ENCODE assay signal across 29 cellular contexts in genomic region chr14:30719137-30719536, GRCh38.
"Had no signal": no experiment of that assay in that cellular context is flagged by ENCODE, and none has a peak within 500 bp of the region (broad histone marks: within the 10 kb centered on the region; RNA-seq: fewer than 3 reads in every experiment).

No MANE protein-coding gene starts in this region.

- DNase-seq: naive B cell; naive thymus-derived CD8-positive, alpha-beta T cell; nephron progenitor cell; nucleus accumbens; pancreas; posterior cingulate gyrus; psoas muscle; right cardiac atrium; spleen; stimulated activated CD4-positive, alpha-beta T cell treated with anti-CD3 and anti-CD28 coated beads, Interleukin-12 subunit alpha, Interleukin-12 subunit beta, amount 100 ng/mL, for 4 hours; stimulated activated CD4-positive, alpha-beta T cell treated with anti-CD3 and anti-CD28 coated beads, Interleukin-1b, Interleukin-23, amount 100 ng/mL, for 48 hours; stimulated activated CD4-positive, alpha-beta T cell treated with anti-CD3 and anti-CD28 coated beads, Interleukin-4, amount 100 ng/mL, for 1 hour; stimulated activated CD4-positive, alpha-beta T cell treated with anti-CD3 and anti-CD28 coated beads, Interleukin-4, amount 100 ng/mL, for 4 hours; stimulated activated CD8-positive, alpha-beta memory T cell treated with anti-CD3 and anti-CD28 coated beads, Interleukin-4, amount 100 ng/mL, for 48 hours; stimulated activated naive CD4-positive, alpha-beta T cell; stimulated activated naive CD8-positive, alpha-beta T cell treated with anti-CD3 and anti-CD28 coated beads, Interleukin-15, amount 100 ng/mL, for 72 hours; stimulated activated naive CD8-positive, alpha-beta T cell treated with anti-CD3 and anti-CD28 coated beads, Interleukin-15, Interleukin-2, amounts not matched to agents 100 U/mL and 50 U/mL, for 24 hours; thyroid gland; trophoblast cell; upper lobe of left lung; uterus had no signal

- H3K4me3 ChIP-seq: pancreas, psoas muscle, skin epidermis, smooth muscle cell, spleen, thoracic aorta, thyroid gland, tibial nerve, upper lobe of left lung, uterus had no signal

- H3K36me3 ChIP-seq: pancreas, uterus had no signal

- H3K4me2 ChIP-seq: smooth muscle cell had no signal

- H3K27me3 ChIP-seq: neutrophil, pancreas, spleen, thyroid gland, tibial nerve, upper lobe of left lung, uterus had no signal

- ATAC-seq: naive thymus-derived CD8-positive, alpha-beta T cell; natural killer cell treated with Interleukin-12 subunit alpha and Interleukin-12 subunit beta and Interleukin-15 and Interleukin-18, amount 100 ng/mL, for 72 hours; pancreas; psoas muscle; right cardiac atrium; sciatic nerve; stimulated activated memory B cell treated with anti-CD40 and anti-IgM and Interleukin-4, amounts not matched to agents 10 μg/mL and 1 μg/mL and 100 μg/mL, for 72 hours; stimulated activated naive CD8-positive, alpha-beta T cell treated with anti-CD3 and anti-CD28 coated beads, Interleukin-15, amount 100 ng/mL, for 72 hours; stimulated activated naive CD8-positive, alpha-beta T cell treated with anti-CD3 and anti-CD28 coated beads, Interleukin-15, Interleukin-2, amounts not matched to agents 100 U/mL and 50 U/mL, for 24 hours had no signal

- H3K9me3 ChIP-seq: neutrophil, pancreas, psoas muscle, spleen, thoracic aorta, thyroid gland, tibial nerve, upper lobe of left lung, uterus had no signal

- H3K27ac ChIP-seq: neutrophil, pancreas, psoas muscle, skin epidermis, spleen, thoracic aorta, thyroid gland, tibial nerve, upper lobe of left lung, uterus had no signal

- FAIRE-seq: pancreas had no signal

- H3K4me1 ChIP-seq: pancreas, psoas muscle, spleen, thyroid gland, tibial nerve, upper lobe of left lung, uterus had no signal
